In the genomic region with DNA sequence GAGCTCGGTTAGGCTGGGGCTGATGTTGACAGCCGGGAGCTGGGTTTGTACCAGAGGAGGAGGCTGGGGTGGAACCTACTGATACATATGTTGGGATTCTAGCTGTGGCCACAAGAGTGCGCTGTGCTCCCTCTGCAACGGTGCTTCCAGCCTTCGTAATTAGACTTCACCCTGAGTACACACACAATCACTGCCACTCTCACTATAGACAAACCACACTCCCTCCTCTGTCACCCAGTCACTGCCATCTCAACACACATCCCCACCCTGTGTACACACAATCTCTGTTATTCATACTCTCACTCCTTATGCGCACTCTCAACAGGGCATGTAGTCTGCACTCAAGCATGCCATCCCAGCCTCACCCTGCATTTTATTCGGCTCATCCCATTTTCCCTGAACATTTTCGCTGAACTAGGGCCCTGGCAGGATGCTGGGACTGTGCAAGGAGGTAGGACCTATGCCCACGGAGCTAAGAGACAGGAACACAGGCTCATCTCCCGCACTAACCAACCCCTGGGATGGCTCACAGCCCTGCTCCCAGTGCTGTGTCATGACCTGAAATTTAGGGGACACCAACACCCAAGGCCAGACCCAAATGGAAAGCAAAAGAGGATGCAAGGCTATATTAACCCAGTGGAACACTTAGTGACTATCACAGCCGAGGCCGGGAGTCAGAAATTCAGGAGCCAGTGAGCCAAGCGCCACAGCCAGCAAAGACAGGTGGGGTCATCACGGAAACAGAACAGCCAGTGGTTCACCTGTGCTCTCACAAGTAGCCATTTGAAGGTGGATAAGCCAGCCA, we compare ENCODE assay signal across 8 cellular contexts. TPM values are rescaled to one million over a fixed set of nuclear protein-coding genes. Genes with fewer than 3 reads are reported as not detected.
A peak's percentile ranks its signal among the peaks of the same experiment; 100 is the strongest.
DNase-seq lines count a peak whose midpoint lies in the region; ATAC-seq lines count a peak whose summit lies in the region.

No MANE protein-coding gene starts in this region.

- peak; percentile 49 for DNase-seq in activated gamma-delta T cell treated with Interleukin-2 at 50 U/mL for 16 hours
- no peak for DNase-seq in activated gamma-delta T cell (lab: John Stamatoyannopoulos, UW)
- DNase-seq in NCI-H146 treated with DMSO at 0.1 percent for 48 hours (lab: John Stamatoyannopoulos, UW; ENCODE audit: unreplicated experiment): peak; percentile 58
- peak; percentile 36 for DNase-seq in T follicular helper cell (ENCODE audit: low read depth)
- DNase-seq in amniotic epithelial cell (ENCODE audit: low read depth): peak; percentile 56
- peak; percentile 76 for DNase-seq in left ventricle myocardium superior
- DNase-seq in retina: peak; percentile 70

- ATAC-seq in left ventricle myocardium superior (peak; percentile 78), HG02840 (IDR thresholded peaks at IDR 0.05; ENCODE audit: low FRiP score, unreplicated experiment) (no peak)

- intact Hi-C loops in left ventricle myocardium superior (cut with micrococcal nuclease): loop anchor here (5.0 kb wide), 1 partner anchor 66 kb away; no protein-coding TSS in a partner anchor

RNA-seq across cellular contexts. Expression of a gene that starts 5.7 kb away (rescaled TPM):
- total RNA-seq in left ventricle myocardium superior: not detected

RNA-seq across cellular contexts. Expression of a gene that starts 6.1 kb away (rescaled TPM):
- total RNA-seq in left ventricle myocardium superior: 19.1 TPM

RNA-seq across cellular contexts. Expression of a gene that starts 27.2 kb away (rescaled TPM):
- total RNA-seq in left ventricle myocardium superior: not detected

RNA-seq across cellular contexts. Expression of a gene that starts 31.9 kb away (rescaled TPM):
- total RNA-seq in left ventricle myocardium superior: not detected
